8 cellular contexts compared by ENCODE assay signal in the genomic region with DNA sequence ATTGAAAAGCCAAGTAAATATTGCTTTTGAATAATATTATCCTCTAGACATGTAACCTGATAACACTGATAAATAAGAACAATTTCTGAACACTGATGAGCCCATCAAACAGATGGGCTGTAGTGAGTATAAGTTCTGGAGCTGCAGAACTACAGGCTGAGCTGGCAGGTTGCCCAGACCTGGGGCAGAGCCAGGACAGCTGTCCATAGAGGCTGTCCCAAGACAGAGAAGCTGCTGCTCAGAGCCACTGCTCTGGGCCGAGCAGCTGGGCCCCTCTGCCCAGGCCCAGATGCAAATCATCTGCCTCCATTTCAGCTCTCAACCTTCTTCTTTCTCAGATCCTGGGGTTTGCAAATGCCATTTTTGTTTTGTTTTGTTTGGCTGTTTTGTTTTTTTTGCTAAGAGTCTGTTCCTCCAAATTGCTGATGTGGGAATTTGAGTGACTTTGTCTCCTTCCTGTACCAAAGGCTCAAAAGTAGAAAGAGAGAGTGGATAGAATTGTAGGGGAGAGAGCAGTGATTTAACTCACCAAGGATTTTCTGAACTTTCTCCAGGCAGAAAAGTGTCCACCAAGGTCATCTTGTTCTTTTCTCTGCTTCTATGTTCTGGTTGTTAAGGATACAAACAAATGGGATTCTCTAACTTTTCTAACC. TPM values are rescaled to one million over a fixed set of nuclear protein-coding genes. Genes with fewer than 3 reads are reported as not detected.
DNase-seq lines count a peak whose midpoint lies in the region; ATAC-seq and TF ChIP-seq lines count a peak whose summit lies in the region.

No MANE protein-coding gene starts in this region.

- peak overlapping the region; percentile 35 for H3K27ac Mint-ChIP-seq in activated naive CD8-positive, alpha-beta T cell treated with anti-CD3 and anti-CD28 coated beads for 36 hours

- peak overlapping the region; percentile 18 for H3K27ac ChIP-seq in vagina

- intact Hi-C loops in left colon (cut with DNase I, micrococcal nuclease) (no loop called here), vagina (cut with DNase I) (no loop called here)

- no peak for TF ChIP-seq CTCF in vagina (IDR thresholded peaks at IDR 0.05)

- no peaks in the 10 kb centered on the region for H3K36me3 ChIP-seq in vagina

- no peak for ATAC-seq in left colon

- DNase-seq in DMS53 treated with DMSO at 0.1 percent for 48 hours (lab: John Stamatoyannopoulos, UW; ENCODE audit: unreplicated experiment) = peak; percentile 58
- DNase-seq in HUDEP-2 (lab: John Stamatoyannopoulos, UW; ENCODE audit: unreplicated experiment in 76 of 76) = peak in 69 of 76 experiments; percentile 3 to 86 (median 57)
- no peak for DNase-seq in activated naive CD8-positive, alpha-beta T cell treated with anti-CD3 and anti-CD28 coated beads for 36 hours
- DNase-seq in left colon = peak; percentile 40 to 67
- no peak for DNase-seq in vagina (ENCODE audit: extremely low spot score in 2 of 2)
- DNase-seq in activated CD4-positive, CD25-positive, alpha-beta regulatory T cell (lab: John Stamatoyannopoulos, UW) = no peak
- no peak for DNase-seq in stimulated activated CD4-positive, alpha-beta T cell treated with anti-CD3 and anti-CD28 coated beads, Interleukin-4, amount 100 ng/mL, for 24 hours
- no peak for DNase-seq in kidney glomerular epithelial cell (lab: John Stamatoyannopoulos, UW)

- peaks cover 62% of the 10 kb centered on the region for H3K4me1 Mint-ChIP-seq in activated naive CD8-positive, alpha-beta T cell treated with anti-CD3 and anti-CD28 coated beads for 36 hours

- H3K4me3 Mint-ChIP-seq in activated naive CD8-positive, alpha-beta T cell treated with anti-CD3 and anti-CD28 coated beads for 36 hours = peak overlapping the region; percentile 41

- H3K27me3 Mint-ChIP-seq in activated naive CD8-positive, alpha-beta T cell treated with anti-CD3 and anti-CD28 coated beads for 36 hours = no peaks in the 10 kb centered on the region

- no peaks in the 10 kb centered on the region for H3K9me3 ChIP-seq in vagina

- H3K9me3 Mint-ChIP-seq in activated naive CD8-positive, alpha-beta T cell treated with anti-CD3 and anti-CD28 coated beads for 36 hours = peaks cover 7% of the 10 kb centered on the region

- H3K4me3 ChIP-seq in vagina = no peak overlapping the region

- peaks cover 22% of the 10 kb centered on the region for H3K36me3 Mint-ChIP-seq in activated naive CD8-positive, alpha-beta T cell treated with anti-CD3 and anti-CD28 coated beads for 36 hours

- H3K27me3 ChIP-seq in vagina = no peaks in the 10 kb centered on the region

- peaks cover 12% of the 10 kb centered on the region for H3K4me1 ChIP-seq in vagina

- no peak for TF ChIP-seq POLR2A in vagina (IDR thresholded peaks at IDR 0.05)

RNA-seq across cellular contexts. Expression of a gene that starts 4.0 kb away (rescaled TPM):
- 10 to 100 TPM; 92.6 to 95.9 TPM for total RNA-seq in activated naive CD8-positive, alpha-beta T cell treated with anti-CD3 and anti-CD28 coated beads for 36 hours
- total RNA-seq in left colon (1 to 10 TPM in 1 of 2 donors, under 1 TPM in 1; 0.55 to 1.8 TPM), vagina (2.5 TPM)

RNA-seq across cellular contexts. Expression of a gene that starts 31.2 kb away (rescaled TPM):
- total RNA-seq in activated naive CD8-positive, alpha-beta T cell treated with anti-CD3 and anti-CD28 coated beads for 36 hours = not detected
- total RNA-seq in left colon (not detected), vagina (not detected)

Comparison
In these comparisons a context has a peak if more than half of its experiments do, and no peak if none do; other contexts are left out.
1. DNase-seq: peak in DMS53 treated with DMSO at 0.1 percent for 48 hours (single experiment), HUDEP-2 (69 of 76) and left colon (2 of 2); none in activated naive CD8-positive, alpha-beta T cell treated with anti-CD3 and anti-CD28 coated beads for 36 hours (single experiment), vagina (0 of 2), activated CD4-positive, CD25-positive, alpha-beta regulatory T cell (0 of 4), stimulated activated CD4-positive, alpha-beta T cell treated with anti-CD3 and anti-CD28 coated beads, Interleukin-4, amount 100 ng/mL, for 24 hours (single experiment) and kidney glomerular epithelial cell (single experiment).
2. RNA of a gene that starts 4.0 kb away (total RNA-seq): 92.6 to 95.9 TPM in activated naive CD8-positive, alpha-beta T cell treated with anti-CD3 and anti-CD28 coated beads for 36 hours; 2.5 TPM in vagina (single experiment) and 0.55 to 1.8 TPM in left colon; every median in the first group is over 10 times any median in the second.